ENCODE assay signal across 1 cellular context in genomic region chr2:138275881-138276280, GRCh38.
TF ChIP-seq lines count a peak whose summit lies in the region.

No MANE protein-coding gene starts in this region.

TF ChIP-seq in GM23338, 12 proteins besides CTCF, POLR2A, EP300 and RAD21 (continued from another document):
- TF ChIP-seq, protein P1, sequence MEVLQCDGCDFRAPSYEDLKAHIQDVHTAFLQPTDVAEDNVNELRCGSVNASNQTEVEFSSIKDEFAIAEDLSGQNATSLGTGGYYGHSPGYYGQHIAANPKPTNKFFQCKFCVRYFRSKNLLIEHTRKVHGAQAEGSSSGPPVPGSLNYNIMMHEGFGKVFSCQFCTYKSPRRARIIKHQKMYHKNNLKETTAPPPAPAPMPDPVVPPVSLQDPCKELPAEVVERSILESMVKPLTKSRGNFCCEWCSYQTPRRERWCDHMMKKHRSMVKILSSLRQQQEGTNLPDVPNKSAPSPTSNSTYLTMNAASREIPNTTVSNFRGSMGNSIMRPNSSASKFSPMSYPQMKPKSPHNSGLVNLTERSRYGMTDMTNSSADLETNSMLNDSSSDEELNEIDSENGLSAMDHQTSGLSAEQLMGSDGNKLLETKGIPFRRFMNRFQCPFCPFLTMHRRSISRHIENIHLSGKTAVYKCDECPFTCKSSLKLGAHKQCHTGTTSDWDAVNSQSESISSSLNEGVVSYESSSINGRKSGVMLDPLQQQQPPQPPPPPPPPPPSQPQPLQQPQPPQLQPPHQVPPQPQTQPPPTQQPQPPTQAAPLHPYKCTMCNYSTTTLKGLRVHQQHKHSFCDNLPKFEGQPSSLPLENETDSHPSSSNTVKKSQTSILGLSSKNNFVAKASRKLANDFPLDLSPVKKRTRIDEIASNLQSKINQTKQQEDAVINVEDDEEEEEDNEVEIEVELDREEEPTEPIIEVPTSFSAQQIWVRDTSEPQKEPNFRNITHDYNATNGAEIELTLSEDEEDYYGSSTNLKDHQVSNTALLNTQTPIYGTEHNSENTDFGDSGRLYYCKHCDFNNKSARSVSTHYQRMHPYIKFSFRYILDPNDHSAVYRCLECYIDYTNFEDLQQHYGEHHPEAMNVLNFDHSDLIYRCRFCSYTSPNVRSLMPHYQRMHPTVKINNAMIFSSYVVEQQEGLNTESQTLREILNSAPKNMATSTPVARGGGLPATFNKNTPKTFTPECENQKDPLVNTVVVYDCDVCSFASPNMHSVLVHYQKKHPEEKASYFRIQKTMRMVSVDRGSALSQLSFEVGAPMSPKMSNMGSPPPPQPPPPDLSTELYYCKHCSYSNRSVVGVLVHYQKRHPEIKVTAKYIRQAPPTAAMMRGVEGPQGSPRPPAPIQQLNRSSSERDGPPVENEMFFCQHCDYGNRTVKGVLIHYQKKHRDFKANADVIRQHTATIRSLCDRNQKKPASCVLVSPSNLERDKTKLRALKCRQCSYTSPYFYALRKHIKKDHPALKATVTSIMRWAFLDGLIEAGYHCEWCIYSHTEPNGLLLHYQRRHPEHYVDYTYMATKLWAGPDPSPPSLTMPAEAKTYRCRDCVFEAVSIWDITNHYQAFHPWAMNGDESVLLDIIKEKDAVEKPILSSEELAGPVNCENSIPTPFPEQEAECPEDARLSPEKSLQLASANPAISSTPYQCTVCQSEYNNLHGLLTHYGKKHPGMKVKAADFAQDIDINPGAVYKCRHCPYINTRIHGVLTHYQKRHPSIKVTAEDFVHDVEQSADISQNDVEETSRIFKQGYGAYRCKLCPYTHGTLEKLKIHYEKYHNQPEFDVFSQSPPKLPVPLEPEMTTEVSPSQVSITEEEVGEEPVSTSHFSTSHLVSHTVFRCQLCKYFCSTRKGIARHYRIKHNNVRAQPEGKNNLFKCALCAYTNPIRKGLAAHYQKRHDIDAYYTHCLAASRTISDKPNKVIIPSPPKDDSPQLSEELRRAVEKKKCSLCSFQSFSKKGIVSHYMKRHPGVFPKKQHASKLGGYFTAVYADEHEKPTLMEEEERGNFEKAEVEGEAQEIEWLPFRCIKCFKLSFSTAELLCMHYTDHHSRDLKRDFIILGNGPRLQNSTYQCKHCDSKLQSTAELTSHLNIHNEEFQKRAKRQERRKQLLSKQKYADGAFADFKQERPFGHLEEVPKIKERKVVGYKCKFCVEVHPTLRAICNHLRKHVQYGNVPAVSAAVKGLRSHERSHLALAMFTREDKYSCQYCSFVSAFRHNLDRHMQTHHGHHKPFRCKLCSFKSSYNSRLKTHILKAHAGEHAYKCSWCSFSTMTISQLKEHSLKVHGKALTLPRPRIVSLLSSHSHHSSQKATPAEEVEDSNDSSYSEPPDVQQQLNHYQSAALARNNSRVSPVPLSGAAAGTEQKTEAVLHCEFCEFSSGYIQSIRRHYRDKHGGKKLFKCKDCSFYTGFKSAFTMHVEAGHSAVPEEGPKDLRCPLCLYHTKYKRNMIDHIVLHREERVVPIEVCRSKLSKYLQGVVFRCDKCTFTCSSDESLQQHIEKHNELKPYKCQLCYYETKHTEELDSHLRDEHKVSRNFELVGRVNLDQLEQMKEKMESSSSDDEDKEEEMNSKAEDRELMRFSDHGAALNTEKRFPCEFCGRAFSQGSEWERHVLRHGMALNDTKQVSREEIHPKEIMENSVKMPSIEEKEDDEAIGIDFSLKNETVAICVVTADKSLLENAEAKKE (CRISPR knock-in tag; IDR thresholded peaks at IDR 0.05): no peak
- TF ChIP-seq POLR2AphosphoS5 (IDR thresholded peaks at IDR 0.05; ENCODE audit: low read depth) (no peak), NANOG (IDR thresholded peaks at IDR 0.05; ENCODE audit: borderline replicate concordance) (no peak), ZNF331 (CRISPR knock-in tag; IDR thresholded peaks at IDR 0.05; ENCODE audit: low read depth) (no peak)
